Comparison of ENCODE assay signal across 16 cellular contexts in genomic region chr21:41888749-41889376, GRCh38.
"Had no signal": no experiment of that assay in that cellular context is flagged by ENCODE, and none has a peak within 500 bp of the region (broad histone marks: within the 10 kb centered on the region; RNA-seq: fewer than 3 reads in every experiment).

No MANE protein-coding gene starts in this region.

- DNase-seq: activated B cell treated with CpG ODN at 0.5 μM for 24 hours; activated CD4-positive, alpha-beta T cell treated with anti-CD3 and anti-CD28 coated beads, Interleukin-2, amount 10 ng/mL, durations not matched to agents 24 days and 14 days; activated CD8-positive, alpha-beta memory T cell treated with anti-CD3 and anti-CD28 coated beads for 24 hours; activated naive CD4-positive, alpha-beta T cell treated with anti-CD3 and anti-CD28 coated beads, Interleukin-2, amount 10 ng/mL, durations not matched to agents 7 days and 5 days; gastrocnemius medialis; kidney glomerular epithelial cell; lower lobe of right lung; midbrain; naive B cell; stimulated activated CD4-positive, alpha-beta T cell treated with anti-CD3 and anti-CD28 coated beads, Interleukin-12 subunit alpha, Interleukin-12 subunit beta, amount 100 ng/mL, for 4 hours; stimulated activated CD4-positive, alpha-beta T cell treated with anti-CD3 and anti-CD28 coated beads, Interleukin-2, amount 100 ng/mL, for 48 hours; stimulated activated naive CD4-positive, alpha-beta T cell treated with Interleukin-2 at 50 U/mL for 16 hours; T-helper 17 cell had no signal

- H3K27ac ChIP-seq: gastrocnemius medialis, lower lobe of right lung, parathyroid adenoma, thoracic aorta had no signal

- H3K36me3 ChIP-seq: gastrocnemius medialis had no signal

- ATAC-seq: gastrocnemius medialis, lower lobe of right lung, T-helper 17 cell had no signal

- H3K4me1 ChIP-seq: gastrocnemius medialis, lower lobe of right lung, parathyroid adenoma had no signal

- H3K9ac ChIP-seq: parathyroid adenoma had no signal

- H2AFZ ChIP-seq: parathyroid adenoma had no signal

- H3K4me3 ChIP-seq: gastrocnemius medialis, lower lobe of right lung, thoracic aorta had no signal

- FAIRE-seq: TTC549 had no signal

- H3K79me2 ChIP-seq: parathyroid adenoma had no signal

- H3K27me3 ChIP-seq: gastrocnemius medialis had no signal

- H3K9me3 ChIP-seq: gastrocnemius medialis, lower lobe of right lung, thoracic aorta had no signal
